ENCODE assay signal across 1 cellular context in genomic region chr5:72320022-72320898, GRCh38.
TF ChIP-seq lines count a peak whose summit lies in the region.

Gene MRPS27, minus strand, starts transcription at chr5:72320240. Its CDS starts 19 bp downstream, at chr5:72320221.
A gene with protein sequence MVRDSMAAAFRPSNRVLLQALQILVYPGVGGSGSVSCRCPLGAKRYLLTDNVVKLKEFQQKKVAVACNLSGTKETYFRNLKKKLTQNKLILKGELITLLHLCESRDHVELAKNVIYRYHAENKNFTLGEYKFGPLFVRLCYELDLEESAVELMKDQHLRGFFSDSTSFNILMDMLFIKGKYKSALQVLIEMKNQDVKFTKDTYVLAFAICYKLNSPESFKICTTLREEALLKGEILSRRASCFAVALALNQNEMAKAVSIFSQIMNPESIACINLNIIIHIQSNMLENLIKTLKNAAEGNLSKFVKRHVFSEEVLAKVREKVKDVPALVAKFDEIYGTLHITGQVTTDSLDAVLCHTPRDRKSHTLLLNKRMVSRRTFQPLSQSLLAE (plus strand): TSS chr5:72320373. CDS start chr5:72320383, 10 bp downstream.

TF ChIP-seq in K562, 482 proteins besides CTCF, POLR2A, EP300 and RAD21 (continued from another document and continues in another):
- TF ChIP-seq CTBP1 (IDR thresholded peaks at IDR 0.05; ENCODE audit: borderline replicate concordance) = peak; percentile 12; the same call in 1 of the 2 replicates
- peak; percentile 44 for TF ChIP-seq CCNT2 (IDR thresholded peaks at IDR 0.05; ENCODE audit: borderline replicate concordance, extremely low read depth, insufficient read length, low read depth, low read length)
- TF ChIP-seq, protein P1, sequence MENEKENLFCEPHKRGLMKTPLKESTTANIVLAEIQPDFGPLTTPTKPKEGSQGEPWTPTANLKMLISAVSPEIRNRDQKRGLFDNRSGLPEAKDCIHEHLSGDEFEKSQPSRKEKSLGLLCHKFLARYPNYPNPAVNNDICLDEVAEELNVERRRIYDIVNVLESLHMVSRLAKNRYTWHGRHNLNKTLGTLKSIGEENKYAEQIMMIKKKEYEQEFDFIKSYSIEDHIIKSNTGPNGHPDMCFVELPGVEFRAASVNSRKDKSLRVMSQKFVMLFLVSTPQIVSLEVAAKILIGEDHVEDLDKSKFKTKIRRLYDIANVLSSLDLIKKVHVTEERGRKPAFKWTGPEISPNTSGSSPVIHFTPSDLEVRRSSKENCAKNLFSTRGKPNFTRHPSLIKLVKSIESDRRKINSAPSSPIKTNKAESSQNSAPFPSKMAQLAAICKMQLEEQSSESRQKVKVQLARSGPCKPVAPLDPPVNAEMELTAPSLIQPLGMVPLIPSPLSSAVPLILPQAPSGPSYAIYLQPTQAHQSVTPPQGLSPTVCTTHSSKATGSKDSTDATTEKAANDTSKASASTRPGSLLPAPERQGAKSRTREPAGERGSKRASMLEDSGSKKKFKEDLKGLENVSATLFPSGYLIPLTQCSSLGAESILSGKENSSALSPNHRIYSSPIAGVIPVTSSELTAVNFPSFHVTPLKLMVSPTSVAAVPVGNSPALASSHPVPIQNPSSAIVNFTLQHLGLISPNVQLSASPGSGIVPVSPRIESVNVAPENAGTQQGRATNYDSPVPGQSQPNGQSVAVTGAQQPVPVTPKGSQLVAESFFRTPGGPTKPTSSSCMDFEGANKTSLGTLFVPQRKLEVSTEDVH (IDR thresholded peaks at IDR 0.05; ENCODE audit: low read depth, partially characterized antibody) = peak; percentile 36
- TF ChIP-seq, protein P2, sequence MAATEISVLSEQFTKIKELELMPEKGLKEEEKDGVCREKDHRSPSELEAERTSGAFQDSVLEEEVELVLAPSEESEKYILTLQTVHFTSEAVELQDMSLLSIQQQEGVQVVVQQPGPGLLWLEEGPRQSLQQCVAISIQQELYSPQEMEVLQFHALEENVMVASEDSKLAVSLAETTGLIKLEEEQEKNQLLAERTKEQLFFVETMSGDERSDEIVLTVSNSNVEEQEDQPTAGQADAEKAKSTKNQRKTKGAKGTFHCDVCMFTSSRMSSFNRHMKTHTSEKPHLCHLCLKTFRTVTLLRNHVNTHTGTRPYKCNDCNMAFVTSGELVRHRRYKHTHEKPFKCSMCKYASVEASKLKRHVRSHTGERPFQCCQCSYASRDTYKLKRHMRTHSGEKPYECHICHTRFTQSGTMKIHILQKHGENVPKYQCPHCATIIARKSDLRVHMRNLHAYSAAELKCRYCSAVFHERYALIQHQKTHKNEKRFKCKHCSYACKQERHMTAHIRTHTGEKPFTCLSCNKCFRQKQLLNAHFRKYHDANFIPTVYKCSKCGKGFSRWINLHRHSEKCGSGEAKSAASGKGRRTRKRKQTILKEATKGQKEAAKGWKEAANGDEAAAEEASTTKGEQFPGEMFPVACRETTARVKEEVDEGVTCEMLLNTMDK (IDR thresholded peaks at IDR 0.05; ENCODE audit: borderline replicate concordance, insufficient read depth, low read depth, low read length, poor library complexity, severe bottlenecking) = peak; percentile 24
- no peak for TF ChIP-seq ZNF3 (CRISPR knock-in tag; IDR thresholded peaks at IDR 0.05)
- TF ChIP-seq EZH2 (IDR thresholded peaks at IDR 0.05; ENCODE audit: borderline replicate concordance, low read depth, low read length) = no peak
- no peak for TF ChIP-seq HMG20B (CRISPR knock-in tag; IDR thresholded peaks at IDR 0.05)
- TF ChIP-seq TEAD1 (CRISPR knock-in tag; IDR thresholded peaks at IDR 0.05) = 0 out of 4 replicates have a peak, but pooled peaks of 1 of the 2 experiments have one; percentile 36
- TF ChIP-seq BRD9 (IDR thresholded peaks at IDR 0.05; ENCODE audit: low read depth, partially characterized antibody) = peak; percentile 43
- TF ChIP-seq ZBTB26 (CRISPR knock-in tag; IDR thresholded peaks at IDR 0.05) = peak; percentile 22; the same call in 1 of the 2 replicates
- 0 out of 2 replicates have a peak, but pooled peaks have one; percentile 45 for TF ChIP-seq ZNF511 (CRISPR knock-in tag; IDR thresholded peaks at IDR 0.05)
- no peak for TF ChIP-seq MIER1 (IDR thresholded peaks at IDR 0.05; ENCODE audit: low read depth)
- peak; percentile 89 for TF ChIP-seq CXXC5 (CRISPR knock-in tag; IDR thresholded peaks at IDR 0.05)
- TF ChIP-seq SIN3B (IDR thresholded peaks at IDR 0.05; ENCODE audit: low read depth) = peak; percentile 82
- peak; percentile 79 for TF ChIP-seq GABPB1 (CRISPR knock-in tag; IDR thresholded peaks at IDR 0.05)
- peak in 1 of 2 experiments; percentile 45; a peak in 1 of 4 replicates for TF ChIP-seq ZNF639 (CRISPR knock-in tag; conservative IDR thresholded peaks at IDR 0.05 in 1 of 2, IDR thresholded peaks at IDR 0.05 in 1 of 2)
- TF ChIP-seq NBN (IDR thresholded peaks at IDR 0.05; ENCODE audit: low read depth) = peak; percentile 46; the same call in 1 of the 2 replicates
- TF ChIP-seq, protein P3, sequence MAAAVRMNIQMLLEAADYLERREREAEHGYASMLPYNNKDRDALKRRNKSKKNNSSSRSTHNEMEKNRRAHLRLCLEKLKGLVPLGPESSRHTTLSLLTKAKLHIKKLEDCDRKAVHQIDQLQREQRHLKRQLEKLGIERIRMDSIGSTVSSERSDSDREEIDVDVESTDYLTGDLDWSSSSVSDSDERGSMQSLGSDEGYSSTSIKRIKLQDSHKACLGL (CRISPR knock-in tag; IDR thresholded peaks at IDR 0.05; ENCODE audit: borderline replicate concordance, poor library complexity, severe bottlenecking) = peak; percentile 89
- TF ChIP-seq CBX8 (IDR thresholded peaks at IDR 0.05; ENCODE audit: borderline replicate concordance, extremely low read depth, low read depth, low read length, poor library complexity, severe bottlenecking) = no peak
- peak; percentile 96 for TF ChIP-seq MGA (IDR thresholded peaks at IDR 0.05)
- TF ChIP-seq TFAP4 (CRISPR knock-in tag; IDR thresholded peaks at IDR 0.05; ENCODE audit: borderline replicate concordance) = peak; percentile 87
- TF ChIP-seq SLC30A9 (CRISPR knock-in tag; IDR thresholded peaks at IDR 0.05) = no peak
- TF ChIP-seq, protein P4, sequence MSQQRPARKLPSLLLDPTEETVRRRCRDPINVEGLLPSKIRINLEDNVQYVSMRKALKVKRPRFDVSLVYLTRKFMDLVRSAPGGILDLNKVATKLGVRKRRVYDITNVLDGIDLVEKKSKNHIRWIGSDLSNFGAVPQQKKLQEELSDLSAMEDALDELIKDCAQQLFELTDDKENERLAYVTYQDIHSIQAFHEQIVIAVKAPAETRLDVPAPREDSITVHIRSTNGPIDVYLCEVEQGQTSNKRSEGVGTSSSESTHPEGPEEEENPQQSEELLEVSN (IDR thresholded peaks at IDR 0.05; ENCODE audit: borderline replicate concordance in 1 of 2, extremely low read depth in 1 of 2, insufficient read depth in 1 of 2, insufficient read length in 1 of 2, low read depth in 1 of 2, low read length in 1 of 2, poor library complexity in 1 of 2, severe bottlenecking in 1 of 2) = peak; percentile 80 to 81
- peak; percentile 99 for TF ChIP-seq ATF7 (IDR thresholded peaks at IDR 0.05)
- peak in 1 of 2 experiments; percentile 67; a peak in 1 of 3 replicates for TF ChIP-seq CBX3 (IDR thresholded peaks at IDR 0.05; ENCODE audit: borderline replicate concordance in 1 of 2, low read length in 2 of 2)
